Comparison of ENCODE assay signal across 24 cellular contexts in genomic region chr14:78714722-78715121, GRCh38.
"Had no signal": no experiment of that assay in that cellular context is flagged by ENCODE, and none has a peak within 500 bp of the region (broad histone marks: within the 10 kb centered on the region; RNA-seq: fewer than 3 reads in every experiment).

No MANE protein-coding gene starts in this region.

- H3K4me1 ChIP-seq: stomach, suprapubic skin, testis, tibial artery, tibial nerve, transverse colon, upper lobe of left lung, upper lobe of right lung, uterus, vagina had no signal

- H3K36me3 ChIP-seq: stomach, suprapubic skin, thoracic aorta, thyroid gland, tibial artery, tibial nerve, transverse colon, upper lobe of left lung, upper lobe of right lung, uterus, vagina had no signal

- H3K27me3 ChIP-seq: stomach, suprapubic skin, testis, thyroid gland, tibial artery, tibial nerve, transverse colon, upper lobe of left lung, upper lobe of right lung, uterus, vagina had no signal

- H3K4me3 ChIP-seq: stomach, suprapubic skin, testis, thoracic aorta, thyroid gland, tibial artery, tibial nerve, transverse colon, upper lobe of left lung, upper lobe of right lung, uterus, vagina had no signal

- DNase-seq: stimulated activated CD4-positive, alpha-beta T cell treated with anti-CD3 and anti-CD28 coated beads, Interleukin-2, amount 100 ng/mL, for 48 hours; stimulated activated CD4-positive, alpha-beta T cell treated with anti-CD3 and anti-CD28 coated beads, Interleukin-4, amount 100 ng/mL, for 1 hour; stimulated activated CD4-positive, alpha-beta T cell treated with anti-CD3 and anti-CD28 coated beads, Interleukin-4, amount 100 ng/mL, for 24 hours; stimulated activated CD4-positive, alpha-beta T cell treated with anti-CD3 and anti-CD28 coated beads, Interleukin-4, amount 100 ng/mL, for 4 hours; stimulated activated CD8-positive, alpha-beta memory T cell treated with anti-CD3 and anti-CD28 coated beads, Interleukin-4, amount 100 ng/mL, for 48 hours; stimulated activated naive B cell treated with anti-CD40 and anti-IgM and Interleukin-4, amounts not matched to agents 10 μg/mL and 1 μg/mL and 100 μg/mL, for 72 hours; stimulated activated naive CD4-positive, alpha-beta T cell; stimulated activated naive CD4-positive, alpha-beta T cell treated with Interleukin-2 at 50 U/mL for 16 hours; stimulated activated naive CD8-positive, alpha-beta T cell treated with anti-CD3 and anti-CD28 coated beads, Interleukin-15, amount 100 ng/mL, for 72 hours; stimulated activated naive CD8-positive, alpha-beta T cell treated with anti-CD3 and anti-CD28 coated beads, Interleukin-15, Interleukin-2, amounts not matched to agents 100 U/mL and 50 U/mL, for 24 hours; stomach; substantia nigra; testis; thyroid gland; tibial artery; transverse colon; trophoblast cell; upper lobe of right lung; uterus had no signal

- H3K27ac ChIP-seq: stomach, suprapubic skin, testis, thoracic aorta, thyroid gland, tibial artery, tibial nerve, transverse colon, upper lobe of left lung, upper lobe of right lung, uterus, vagina had no signal
